In the genomic region with DNA sequence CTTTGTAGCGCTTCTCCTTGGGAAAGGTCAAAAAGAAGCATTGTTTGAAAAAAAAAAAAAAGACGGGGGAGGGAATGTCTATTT, we compare ENCODE assay signal across 11 cellular contexts. TPM values are rescaled to one million over a fixed set of nuclear protein-coding genes. Genes with fewer than 3 reads are reported as not detected.
DNase-seq lines count a peak whose midpoint lies in the region; ATAC-seq and TF ChIP-seq lines count a peak whose summit lies in the region.
"Had no signal": no experiment of that assay in that cellular context is flagged by ENCODE, and none has a peak within 500 bp of the region (broad histone marks: within the 10 kb centered on the region; RNA-seq: fewer than 3 reads in every experiment).

Gene LMO3, minus strand, starts transcription at position 46 of the 84 bp plus-strand sequence. CDS start 5,302 bp downstream, outside the sequence.

- H3K27ac ChIP-seq in HUES6 (ENCODE audit: low read depth, low read length) (no peak within 1 kb of the TSS), lower lobe of right lung (peak within 1 kb of the TSS; percentile 78), subcutaneous abdominal adipose tissue (ENCODE audit: low read depth, low read length) (peak within 1 kb of the TSS; percentile 49)

- H3K9ac ChIP-seq in HUES6 (ENCODE audit: low read length): peak within 1 kb of the TSS; percentile 26
- peak within 1 kb of the TSS; percentile 48 to 78 (median 69) for H3K9ac ChIP-seq in subcutaneous abdominal adipose tissue (ENCODE audit: low read length in 5 of 5)

- peaks cover 53% of the 10 kb centered on the region for H3K4me1 ChIP-seq in HUES6 (ENCODE audit: control insufficient read depth, insufficient read depth, low read length)
- no peaks in the 10 kb centered on the region for H3K4me1 ChIP-seq in lower lobe of right lung
- H3K4me1 ChIP-seq in subcutaneous abdominal adipose tissue (ENCODE audit: control insufficient read depth in 5 of 5, insufficient read depth in 5 of 5, low read length in 5 of 5): peaks cover 0 to 62% (median 32%) of the 10 kb centered on the region in 5 donors

- peaks cover 3 to 4% of the 10 kb centered on the region in 2 donors for H3K9me3 Mint-ChIP-seq in activated T-cell treated with anti-CD3 and anti-CD28 coated beads, Interleukin-2, amount 50 U/mL, for 72 hours

- no peak for TF ChIP-seq CTCF in cardiac fibroblast (IDR thresholded peaks at IDR 0.05; ENCODE audit: low read depth, low read length)
- TF ChIP-seq CTCF in lower lobe of right lung (IDR thresholded peaks at IDR 0.05): no peak
- no peak for TF ChIP-seq CTCF in GM13977 (IDR thresholded peaks at IDR 0.05; ENCODE audit: extremely low read depth, insufficient read depth, missing control alignments)

- intact Hi-C loops in lower lobe of right lung (cut with DNase I): no loop called here

- peaks cover 74% of the 10 kb centered on the region for H3K27me3 ChIP-seq in HUES6 (ENCODE audit: control insufficient read depth, insufficient read depth, low read length)
- peaks cover 15% of the 10 kb centered on the region for H3K27me3 ChIP-seq in lower lobe of right lung (ENCODE audit: low read depth)
- H3K27me3 ChIP-seq in subcutaneous abdominal adipose tissue (ENCODE audit: control insufficient read depth in 5 of 5, insufficient read depth in 4 of 5, low read length in 5 of 5): peaks cover 0 to 2% (median 0%) of the 10 kb centered on the region in 5 donors

- H3K36me3 ChIP-seq in HUES6 (ENCODE audit: control insufficient read depth, insufficient read depth, low read length) (no peaks in the 10 kb centered on the region), lower lobe of right lung (no peaks in the 10 kb centered on the region), subcutaneous abdominal adipose tissue (ENCODE audit: control insufficient read depth in 5 of 5, insufficient read depth in 5 of 5, low read length in 5 of 5) (no peaks in the 10 kb centered on the region)

- in situ Hi-C loops in GM13977 (cut with MboI; ENCODE audit: low pct_unique_long_range_greater_than_20kb, low sequenced_read_pairs, unreplicated experiment): no loop called here

- DNase-seq in cardiac fibroblast (ENCODE audit: low read depth in 2 of 2): no peak
- DNase-seq in lower lobe of right lung: no peak
- no peak for DNase-seq in activated T-cell treated with anti-CD3 and anti-CD28 coated beads, Interleukin-2, amount 50 U/mL, for 72 hours
- DNase-seq in GM13977 (ENCODE audit: low spot score): no peak
- DNase-seq: NCI-H1436 treated with DMSO at 0.1 percent for 48 hours; stimulated activated CD4-positive, alpha-beta T cell treated with anti-CD3 and anti-CD28 coated beads, Interleukin-15, amount 100 ng/mL, for 24 hours had no signal

- H3K36me3 Mint-ChIP-seq in activated T-cell treated with anti-CD3 and anti-CD28 coated beads, Interleukin-2, amount 50 U/mL, for 72 hours (ENCODE audit: insufficient read depth in 2 of 2): peaks cover 6% of the 10 kb centered on the region in 2 donors

- peak within 1 kb of the TSS in 1 of 2 donors; percentile 32 for H3K4me3 Mint-ChIP-seq in activated T-cell treated with anti-CD3 and anti-CD28 coated beads, Interleukin-2, amount 50 U/mL, for 72 hours

- H3K27ac Mint-ChIP-seq in activated T-cell treated with anti-CD3 and anti-CD28 coated beads, Interleukin-2, amount 50 U/mL, for 72 hours: no peak within 1 kb of the TSS

- ATAC-seq in lower lobe of right lung (no peak), GM18517 (IDR thresholded peaks at IDR 0.05; ENCODE audit: unreplicated experiment) (no peak), GM18858 (IDR thresholded peaks at IDR 0.05; ENCODE audit: unreplicated experiment) (no peak)
- ATAC-seq in activated T-cell treated with anti-CD3 and anti-CD28 coated beads, Interleukin-2, amount 50 U/mL, for 72 hours (replicated peaks in 1 of 2): no peak

- peaks cover 4% of the 10 kb centered on the region for H3K4me1 Mint-ChIP-seq in activated T-cell treated with anti-CD3 and anti-CD28 coated beads, Interleukin-2, amount 50 U/mL, for 72 hours (ENCODE audit: low read depth)

- H3K9me3 ChIP-seq in HUES6 (ENCODE audit: control insufficient read depth, insufficient read depth, low read depth, low read length) (no peaks in the 10 kb centered on the region), lower lobe of right lung (no peaks in the 10 kb centered on the region), subcutaneous abdominal adipose tissue (ENCODE audit: control insufficient read depth in 5 of 5, low read length in 5 of 5) (no peaks in the 10 kb centered on the region)

- H3K27me3 Mint-ChIP-seq in activated T-cell treated with anti-CD3 and anti-CD28 coated beads, Interleukin-2, amount 50 U/mL, for 72 hours (ENCODE audit: low read depth): peaks cover 49% of the 10 kb centered on the region

- H3K4me3 ChIP-seq in HUES6 (ENCODE audit: low read depth, low read length) (peak within 1 kb of the TSS; percentile 91), cardiac fibroblast (replicated peaks in 1 of 2; ENCODE audit: low read depth in 2 of 2, low read length in 2 of 2) (peak within 1 kb of the TSS; percentile 62 to 63), lower lobe of right lung (peak within 1 kb of the TSS; percentile 56), subcutaneous abdominal adipose tissue (ENCODE audit: low read depth in 1 of 5, low read length in 5 of 5) (peak within 1 kb of the TSS; percentile 68 to 95 (median 88))

RNA-seq across cellular contexts. Expression of gene LMO3, which starts in this region (rescaled TPM):
- 127 TPM for total RNA-seq in lower lobe of right lung
- not detected for total RNA-seq in activated T-cell treated with anti-CD3 and anti-CD28 coated beads, Interleukin-2, amount 50 U/mL, for 72 hours
- total RNA-seq: dermis microvascular lymphatic vessel endothelial cell had no signal

Comparison
In these comparisons a context has a peak if more than half of its experiments do, and no peak if none do; other contexts are left out.
1. RNA of gene LMO3 (total RNA-seq): 127 TPM in lower lobe of right lung (single experiment); not detected in activated T-cell treated with anti-CD3 and anti-CD28 coated beads, Interleukin-2, amount 50 U/mL, for 72 hours; every median in the first group is over 100 times any median in the second.
2. Peak in every context shown above with its lines, with median percentiles within 50 percentile points of each other: H3K4me3 ChIP-seq.